ENCODE assay signal across 1 cellular context in genomic region chr21:42499430-42500106, GRCh38.
TF ChIP-seq lines count a peak whose summit lies in the region.

No MANE protein-coding gene starts in this region.

TF ChIP-seq in K562, 482 proteins besides CTCF, POLR2A, EP300 and RAD21:
- TF ChIP-seq EHMT2 (IDR thresholded peaks at IDR 0.05) (no peak), MYC (IDR thresholded peaks at IDR 0.05; ENCODE audit: low read depth, low read length) (no peak), MYC (CRISPR knock-in tag; IDR thresholded peaks at IDR 0.05; ENCODE audit: borderline replicate concordance, low read depth) (no peak), SRF (CRISPR knock-in tag; IDR thresholded peaks at IDR 0.05) (no peak), MXI1 (IDR thresholded peaks at IDR 0.05; ENCODE audit: low read depth, low read length) (no peak), IRF2 (CRISPR knock-in tag; IDR thresholded peaks at IDR 0.05) (no peak), GTF2E2 (tag; IDR thresholded peaks at IDR 0.05) (no peak), RNF219 (CRISPR knock-in tag; IDR thresholded peaks at IDR 0.05) (no peak), COPS2 (conservative IDR thresholded peaks at IDR 0.05) (no peak), NR2C2 (CRISPR knock-in tag; IDR thresholded peaks at IDR 0.05) (no peak), NR2C2 (tag; IDR thresholded peaks at IDR 0.05) (peak; percentile 44; the same call in 1 of the 2 replicates), CXXC5 (CRISPR knock-in tag; IDR thresholded peaks at IDR 0.05) (peak; percentile 36; the same call in 1 of the 2 replicates), RFX1 (IDR thresholded peaks at IDR 0.05) (peak; percentile 84), BCOR (IDR thresholded peaks at IDR 0.05) (no peak), ZNF217 (CRISPR knock-in tag; IDR thresholded peaks at IDR 0.05) (no peak), E2F3 (CRISPR knock-in tag; IDR thresholded peaks at IDR 0.05) (no peak), ESRRB (CRISPR knock-in tag; IDR thresholded peaks at IDR 0.05; ENCODE audit: borderline replicate concordance) (no peak), PCBP1 (IDR thresholded peaks at IDR 0.05; ENCODE audit: low read depth, low read length, poor library complexity, severe bottlenecking) (no peak), SREBF2 (CRISPR knock-in tag; IDR thresholded peaks at IDR 0.05) (no peak), MAZ (CRISPR knock-in tag; conservative IDR thresholded peaks at IDR 0.05 in 1 of 2, IDR thresholded peaks at IDR 0.05 in 1 of 2) (peak in 1 of 2 experiments; percentile 55; a peak in 1 of 4 replicates), PTBP1 (IDR thresholded peaks at IDR 0.05; ENCODE audit: low read depth, low read length) (no peak), HDAC6 (IDR thresholded peaks at IDR 0.05; ENCODE audit: low read depth, low read length) (no peak), RFX5 (IDR thresholded peaks at IDR 0.05; ENCODE audit: low read depth, low read length) (no peak), SMARCB1 (IDR thresholded peaks at IDR 0.05; ENCODE audit: insufficient read length, low read depth) (no peak), NRF1 (conservative IDR thresholded peaks at IDR 0.05 in 1 of 2, IDR thresholded peaks at IDR 0.05 in 1 of 2) (peak; percentile 52 to 61), ZBTB49 (CRISPR knock-in tag; IDR thresholded peaks at IDR 0.05; ENCODE audit: borderline replicate concordance) (no peak), AFF1 (IDR thresholded peaks at IDR 0.05; ENCODE audit: low read depth in 1 of 2, partially characterized antibody in 2 of 2) (peak in 1 of 2 experiments; percentile 92)
- TF ChIP-seq, protein P1, sequence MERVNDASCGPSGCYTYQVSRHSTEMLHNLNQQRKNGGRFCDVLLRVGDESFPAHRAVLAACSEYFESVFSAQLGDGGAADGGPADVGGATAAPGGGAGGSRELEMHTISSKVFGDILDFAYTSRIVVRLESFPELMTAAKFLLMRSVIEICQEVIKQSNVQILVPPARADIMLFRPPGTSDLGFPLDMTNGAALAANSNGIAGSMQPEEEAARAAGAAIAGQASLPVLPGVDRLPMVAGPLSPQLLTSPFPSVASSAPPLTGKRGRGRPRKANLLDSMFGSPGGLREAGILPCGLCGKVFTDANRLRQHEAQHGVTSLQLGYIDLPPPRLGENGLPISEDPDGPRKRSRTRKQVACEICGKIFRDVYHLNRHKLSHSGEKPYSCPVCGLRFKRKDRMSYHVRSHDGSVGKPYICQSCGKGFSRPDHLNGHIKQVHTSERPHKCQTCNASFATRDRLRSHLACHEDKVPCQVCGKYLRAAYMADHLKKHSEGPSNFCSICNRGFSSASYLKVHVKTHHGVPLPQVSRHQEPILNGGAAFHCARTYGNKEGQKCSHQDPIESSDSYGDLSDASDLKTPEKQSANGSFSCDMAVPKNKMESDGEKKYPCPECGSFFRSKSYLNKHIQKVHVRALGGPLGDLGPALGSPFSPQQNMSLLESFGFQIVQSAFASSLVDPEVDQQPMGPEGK (CRISPR knock-in tag; IDR thresholded peaks at IDR 0.05; ENCODE audit: borderline replicate concordance): no peak
- TF ChIP-seq, protein P2, sequence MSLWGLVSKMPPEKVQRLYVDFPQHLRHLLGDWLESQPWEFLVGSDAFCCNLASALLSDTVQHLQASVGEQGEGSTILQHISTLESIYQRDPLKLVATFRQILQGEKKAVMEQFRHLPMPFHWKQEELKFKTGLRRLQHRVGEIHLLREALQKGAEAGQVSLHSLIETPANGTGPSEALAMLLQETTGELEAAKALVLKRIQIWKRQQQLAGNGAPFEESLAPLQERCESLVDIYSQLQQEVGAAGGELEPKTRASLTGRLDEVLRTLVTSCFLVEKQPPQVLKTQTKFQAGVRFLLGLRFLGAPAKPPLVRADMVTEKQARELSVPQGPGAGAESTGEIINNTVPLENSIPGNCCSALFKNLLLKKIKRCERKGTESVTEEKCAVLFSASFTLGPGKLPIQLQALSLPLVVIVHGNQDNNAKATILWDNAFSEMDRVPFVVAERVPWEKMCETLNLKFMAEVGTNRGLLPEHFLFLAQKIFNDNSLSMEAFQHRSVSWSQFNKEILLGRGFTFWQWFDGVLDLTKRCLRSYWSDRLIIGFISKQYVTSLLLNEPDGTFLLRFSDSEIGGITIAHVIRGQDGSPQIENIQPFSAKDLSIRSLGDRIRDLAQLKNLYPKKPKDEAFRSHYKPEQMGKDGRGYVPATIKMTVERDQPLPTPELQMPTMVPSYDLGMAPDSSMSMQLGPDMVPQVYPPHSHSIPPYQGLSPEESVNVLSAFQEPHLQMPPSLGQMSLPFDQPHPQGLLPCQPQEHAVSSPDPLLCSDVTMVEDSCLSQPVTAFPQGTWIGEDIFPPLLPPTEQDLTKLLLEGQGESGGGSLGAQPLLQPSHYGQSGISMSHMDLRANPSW (CRISPR knock-in tag; IDR thresholded peaks at IDR 0.05): no peak
- TF ChIP-seq, protein P3, sequence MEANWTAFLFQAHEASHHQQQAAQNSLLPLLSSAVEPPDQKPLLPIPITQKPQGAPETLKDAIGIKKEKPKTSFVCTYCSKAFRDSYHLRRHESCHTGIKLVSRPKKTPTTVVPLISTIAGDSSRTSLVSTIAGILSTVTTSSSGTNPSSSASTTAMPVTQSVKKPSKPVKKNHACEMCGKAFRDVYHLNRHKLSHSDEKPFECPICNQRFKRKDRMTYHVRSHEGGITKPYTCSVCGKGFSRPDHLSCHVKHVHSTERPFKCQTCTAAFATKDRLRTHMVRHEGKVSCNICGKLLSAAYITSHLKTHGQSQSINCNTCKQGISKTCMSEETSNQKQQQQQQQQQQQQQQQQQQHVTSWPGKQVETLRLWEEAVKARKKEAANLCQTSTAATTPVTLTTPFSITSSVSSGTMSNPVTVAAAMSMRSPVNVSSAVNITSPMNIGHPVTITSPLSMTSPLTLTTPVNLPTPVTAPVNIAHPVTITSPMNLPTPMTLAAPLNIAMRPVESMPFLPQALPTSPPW (CRISPR knock-in tag; IDR thresholded peaks at IDR 0.05): peak; percentile 23; the same call in 1 of the 2 replicates
- TF ChIP-seq, protein P4, sequence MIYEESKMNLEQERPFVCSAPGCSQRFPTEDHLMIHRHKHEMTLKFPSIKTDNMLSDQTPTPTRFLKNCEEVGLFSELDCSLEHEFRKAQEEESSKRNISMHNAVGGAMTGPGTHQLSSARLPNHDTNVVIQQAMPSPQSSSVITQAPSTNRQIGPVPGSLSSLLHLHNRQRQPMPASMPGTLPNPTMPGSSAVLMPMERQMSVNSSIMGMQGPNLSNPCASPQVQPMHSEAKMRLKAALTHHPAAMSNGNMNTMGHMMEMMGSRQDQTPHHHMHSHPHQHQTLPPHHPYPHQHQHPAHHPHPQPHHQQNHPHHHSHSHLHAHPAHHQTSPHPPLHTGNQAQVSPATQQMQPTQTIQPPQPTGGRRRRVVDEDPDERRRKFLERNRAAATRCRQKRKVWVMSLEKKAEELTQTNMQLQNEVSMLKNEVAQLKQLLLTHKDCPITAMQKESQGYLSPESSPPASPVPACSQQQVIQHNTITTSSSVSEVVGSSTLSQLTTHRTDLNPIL (CRISPR knock-in tag; IDR thresholded peaks at IDR 0.05): no peak
- TF ChIP-seq, protein P5, sequence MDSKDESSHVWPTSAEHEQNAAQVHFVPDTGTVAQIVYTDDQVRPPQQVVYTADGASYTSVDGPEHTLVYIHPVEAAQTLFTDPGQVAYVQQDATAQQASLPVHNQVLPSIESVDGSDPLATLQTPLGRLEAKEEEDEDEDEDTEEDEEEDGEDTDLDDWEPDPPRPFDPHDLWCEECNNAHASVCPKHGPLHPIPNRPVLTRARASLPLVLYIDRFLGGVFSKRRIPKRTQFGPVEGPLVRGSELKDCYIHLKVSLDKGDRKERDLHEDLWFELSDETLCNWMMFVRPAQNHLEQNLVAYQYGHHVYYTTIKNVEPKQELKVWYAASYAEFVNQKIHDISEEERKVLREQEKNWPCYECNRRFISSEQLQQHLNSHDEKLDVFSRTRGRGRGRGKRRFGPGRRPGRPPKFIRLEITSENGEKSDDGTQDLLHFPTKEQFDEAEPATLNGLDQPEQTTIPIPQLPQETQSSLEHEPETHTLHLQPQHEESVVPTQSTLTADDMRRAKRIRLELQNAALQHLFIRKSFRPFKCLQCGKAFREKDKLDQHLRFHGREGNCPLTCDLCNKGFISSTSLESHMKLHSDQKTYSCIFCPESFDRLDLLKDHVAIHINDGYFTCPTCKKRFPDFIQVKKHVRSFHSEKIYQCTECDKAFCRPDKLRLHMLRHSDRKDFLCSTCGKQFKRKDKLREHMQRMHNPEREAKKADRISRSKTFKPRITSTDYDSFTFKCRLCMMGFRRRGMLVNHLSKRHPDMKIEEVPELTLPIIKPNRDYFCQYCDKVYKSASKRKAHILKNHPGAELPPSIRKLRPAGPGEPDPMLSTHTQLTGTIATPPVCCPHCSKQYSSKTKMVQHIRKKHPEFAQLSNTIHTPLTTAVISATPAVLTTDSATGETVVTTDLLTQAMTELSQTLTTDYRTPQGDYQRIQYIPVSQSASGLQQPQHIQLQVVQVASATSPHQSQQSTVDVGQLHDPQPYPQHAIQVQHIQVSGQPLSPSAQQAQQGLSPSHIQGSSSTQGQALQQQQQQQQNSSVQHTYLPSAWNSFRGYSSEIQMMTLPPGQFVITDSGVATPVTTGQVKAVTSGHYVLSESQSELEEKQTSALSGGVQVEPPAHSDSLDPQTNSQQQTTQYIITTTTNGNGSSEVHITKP (IDR thresholded peaks at IDR 0.05; ENCODE audit: partially characterized antibody): peak; percentile 23
- TF ChIP-seq, protein P6, sequence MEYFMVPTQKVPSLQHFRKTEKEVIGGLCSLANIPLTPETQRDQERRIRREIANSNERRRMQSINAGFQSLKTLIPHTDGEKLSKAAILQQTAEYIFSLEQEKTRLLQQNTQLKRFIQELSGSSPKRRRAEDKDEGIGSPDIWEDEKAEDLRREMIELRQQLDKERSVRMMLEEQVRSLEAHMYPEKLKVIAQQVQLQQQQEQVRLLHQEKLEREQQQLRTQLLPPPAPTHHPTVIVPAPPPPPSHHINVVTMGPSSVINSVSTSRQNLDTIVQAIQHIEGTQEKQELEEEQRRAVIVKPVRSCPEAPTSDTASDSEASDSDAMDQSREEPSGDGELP (CRISPR knock-in tag; IDR thresholded peaks at IDR 0.05; ENCODE audit: borderline replicate concordance): peak; percentile 28; the same call in 1 of the 2 replicates
